ENCODE assay signal across 8 cellular contexts in genomic region chrX:111680988-111681779, GRCh38. TPM values are rescaled to one million over a fixed set of nuclear protein-coding genes. Genes with fewer than 3 reads are reported as not detected.
DNase-seq lines count a peak whose midpoint lies in the region; ATAC-seq, FAIRE-seq and TF ChIP-seq lines count a peak whose summit lies in the region.

TSS of gene ALG13 (plus strand) at chrX:111681170. CDS start at chrX:111681219, 49 bp downstream.

- FAIRE-seq in bronchial epithelial cell (lab: Jason Lieb, UNC) (peak; percentile 77), small intestine (lab: Jason Lieb, UNC) (no peak)

- WGBS in small intestine, 3 donors: 0 to 17% (median 2%) methylated on average over 51 to 69 of the region's 69 CpGs

- peak within 1 kb of the TSS; percentile 90 to 100 for H3K27ac ChIP-seq in small intestine (ENCODE audit: low read depth in 1 of 2, low read length in 1 of 2)

- TF ChIP-seq CTCF in WI38 (IDR thresholded peaks at IDR 0.05; ENCODE audit: low read depth, low read length) (peak; percentile 59), bronchial epithelial cell (IDR thresholded peaks at IDR 0.05; ENCODE audit: insufficient read depth, low read length, severe bottlenecking) (peak; percentile 74)

- DNase-seq in AG08396 (ENCODE audit: low spot score) (peak; percentile 89), NCI-H2227 (lab: John Stamatoyannopoulos, UW; ENCODE audit: unreplicated experiment) (peak; percentile 98), bronchial epithelial cell (ENCODE audit: low read depth) (peak; percentile 71), iPS-NIHi11 (ENCODE audit: low spot score) (peak; percentile 84), small intestine (peak; percentile 82)

- no peaks in the 10 kb centered on the region for H3K9me3 ChIP-seq in small intestine (ENCODE audit: control insufficient read depth, low read depth)

- peak within 1 kb of the TSS; percentile 76 for H3K4me3 ChIP-seq in WI38 (ENCODE audit: low read depth, low read length)
- H3K4me3 ChIP-seq in bronchial epithelial cell (ENCODE audit: low read depth, low read length): peak within 1 kb of the TSS; percentile 82
- peak within 1 kb of the TSS; percentile 60 to 77 for H3K4me3 ChIP-seq in small intestine (ENCODE audit: low read depth in 1 of 2, low read length in 2 of 2)

- H3K4me1 ChIP-seq in small intestine (ENCODE audit: control insufficient read depth in 2 of 2, insufficient read depth in 1 of 2, low read depth in 1 of 2, low read length in 1 of 2): no peaks in the 10 kb centered on the region

- ATAC-seq in GM18907 (IDR thresholded peaks at IDR 0.05; ENCODE audit: unreplicated experiment) (peak; percentile 98), HG03159 (IDR thresholded peaks at IDR 0.05; ENCODE audit: unreplicated experiment) (peak; percentile 99)

- H3K27me3 ChIP-seq in bronchial epithelial cell (ENCODE audit: control insufficient read depth, insufficient read depth, low read length) (no peaks in the 10 kb centered on the region), small intestine (ENCODE audit: control insufficient read depth in 2 of 2, insufficient read depth in 2 of 2, low read length in 2 of 2) (no peaks in the 10 kb centered on the region)

- H3K36me3 ChIP-seq in bronchial epithelial cell (ENCODE audit: control insufficient read depth, insufficient read depth, low read length) (peaks cover 3% of the 10 kb centered on the region), small intestine (ENCODE audit: control insufficient read depth in 2 of 2, insufficient read depth in 2 of 2, low read length in 2 of 2) (peaks cover 0 to 4% of the 10 kb centered on the region in 2 donors)

RNA-seq across cellular contexts. Expression of gene ALG13, which starts in this region (rescaled TPM):
- total RNA-seq in bronchial epithelial cell: 35.0 and 35.7 TPM in 2 replicates
- 10 to 100 TPM; 31.3 to 55.4 (median 49.9) TPM for polyA plus RNA-seq in small intestine

Comparison
In these comparisons a context has a peak if more than half of its experiments do, and no peak if none do; other contexts are left out.
1. Peak in every context shown above with its lines: DNase-seq, ATAC-seq, H3K4me3 ChIP-seq and H3K27ac ChIP-seq.